ENCODE assay signal across 23 cellular contexts in genomic region chr12:100737168-100737567, GRCh38. TPM values are rescaled to one million over a fixed set of nuclear protein-coding genes. Genes with fewer than 3 reads are reported as not detected.
DNase-seq lines count a peak whose midpoint lies in the region; ATAC-seq and TF ChIP-seq lines count a peak whose summit lies in the region.
"Had no signal": no experiment of that assay in that cellular context is flagged by ENCODE, and none has a peak within 500 bp of the region (broad histone marks: within the 10 kb centered on the region; RNA-seq: fewer than 3 reads in every experiment).

No MANE protein-coding gene starts in this region.

- H2BK12ac ChIP-seq in mesenchymal stem cell (ENCODE audit: low read length in 2 of 2): no peak overlapping the region

- H2BK5ac ChIP-seq in mesenchymal stem cell (ENCODE audit: low read depth, low read length, poor library complexity, severe bottlenecking): peak overlapping the region; percentile 48

- 89% methylated on average over 2 of the region's 2 CpGs for WGBS in mesenchymal stem cell

- TF ChIP-seq CTCF in choroid plexus epithelial cell (conservative IDR thresholded peaks at IDR 0.05; ENCODE audit: low read depth, low read length) (no peak), nephron progenitor cell (IDR thresholded peaks at IDR 0.05) (no peak)

- H3K14ac ChIP-seq in mesenchymal stem cell (ENCODE audit: low read length in 2 of 2): no peak overlapping the region

- H3K4me3 ChIP-seq in choroid plexus epithelial cell (ENCODE audit: low read depth, low read length) (no peak overlapping the region), mesenchymal stem cell (ENCODE audit: insufficient read depth in 1 of 2, low read depth in 1 of 2, low read length in 2 of 2) (no peak overlapping the region)
- H3K4me3 ChIP-seq: HAP-1, K562, Peyer's patch had no signal

- no peak overlapping the region for H4K8ac ChIP-seq in mesenchymal stem cell (ENCODE audit: low read length)

- H3K4ac ChIP-seq in mesenchymal stem cell (ENCODE audit: low read depth in 1 of 2, low read length in 2 of 2): no peak overlapping the region

- peaks cover 36% of the 10 kb centered on the region for H3K27me3 Mint-ChIP-seq in stimulated activated naive CD8-positive, alpha-beta T cell treated with anti-CD3 and anti-CD28 coated beads, Interleukin-15, amount 100 ng/mL, for 72 hours
- H3K27me3 Mint-ChIP-seq in nephron progenitor cell (ENCODE audit: low read depth, poor library complexity): peaks cover 12% of the 10 kb centered on the region

- H3K36me3 ChIP-seq in mesenchymal stem cell (ENCODE audit: control insufficient read depth in 1 of 2, insufficient read depth in 2 of 2, low read depth in 1 of 2, low read length in 2 of 2): no peaks in the 10 kb centered on the region
- H3K36me3 ChIP-seq: Peyer's patch had no signal

- DNase-seq in stimulated activated naive CD8-positive, alpha-beta T cell treated with anti-CD3 and anti-CD28 coated beads, Interleukin-15, amount 100 ng/mL, for 72 hours: no peak
- DNase-seq in stimulated activated naive CD8-positive, alpha-beta T cell treated with anti-CD3 and anti-CD28 coated beads, Interleukin-15, Interleukin-2, amounts not matched to agents 100 U/mL and 50 U/mL, for 24 hours: no peak
- DNase-seq in choroid plexus epithelial cell (ENCODE audit: low read depth) (peak; percentile 1), mesenchymal stem cell (no peak), SHP77 treated with DMSO at 0.1 percent for 48 hours (lab: John Stamatoyannopoulos, UW) (no peak), nephron progenitor cell (no peak)
- DNase-seq: Calu3, DMS79 treated with DMSO at 0.1 percent for 48 hours, HFFc6, Kasumi-1, NCI-H1105 treated with DMSO at 0.1 percent for 48 hours, NCI-H146, NCI-H1930, NCI-H2107, NCI-H446, NCI-H526, OCI-M1, Peyer's patch, SIG-M5, SK-N-SH had no signal

- no peak overlapping the region for H2AK5ac ChIP-seq in mesenchymal stem cell (ENCODE audit: low read length, severe bottlenecking)

- H3K23ac ChIP-seq in mesenchymal stem cell (ENCODE audit: low read length in 2 of 2): no peak overlapping the region

- no peaks in the 10 kb centered on the region for H3K79me1 ChIP-seq in mesenchymal stem cell (replicated peaks; ENCODE audit: low read length, poor library complexity, severe bottlenecking)

- H3K4me3 Mint-ChIP-seq in stimulated activated naive CD8-positive, alpha-beta T cell treated with anti-CD3 and anti-CD28 coated beads, Interleukin-15, amount 100 ng/mL, for 72 hours: no peak overlapping the region
- H3K4me3 Mint-ChIP-seq in nephron progenitor cell: no peak overlapping the region
- H3K4me3 Mint-ChIP-seq: HFFc6 had no signal

- no peaks in the 10 kb centered on the region for H3K4me1 Mint-ChIP-seq in stimulated activated naive CD8-positive, alpha-beta T cell treated with anti-CD3 and anti-CD28 coated beads, Interleukin-15, amount 100 ng/mL, for 72 hours
- H3K4me1 Mint-ChIP-seq in nephron progenitor cell: no peaks in the 10 kb centered on the region

- H3K27me3 ChIP-seq in mesenchymal stem cell (ENCODE audit: control insufficient read depth in 1 of 2, insufficient read depth in 1 of 2, low read length in 2 of 2): peaks cover 13 to 18% of the 10 kb centered on the region in 2 experiments
- H3K27me3 ChIP-seq: Peyer's patch had no signal

- H2BK120ac ChIP-seq in mesenchymal stem cell (ENCODE audit: low read depth, low read length): no peak overlapping the region

- H3K9me3 ChIP-seq in mesenchymal stem cell (ENCODE audit: control insufficient read depth, low read length): no peaks in the 10 kb centered on the region
- H3K9me3 ChIP-seq: HAP-1, Peyer's patch, SK-N-SH had no signal

- no peak overlapping the region for H2AFZ ChIP-seq in mesenchymal stem cell (ENCODE audit: low read depth, low read length)

- no peak overlapping the region for H4K91ac ChIP-seq in mesenchymal stem cell (ENCODE audit: low read length)

- no peak overlapping the region for H3K9ac ChIP-seq in mesenchymal stem cell (ENCODE audit: low read length)
- H3K9ac ChIP-seq: SK-N-SH had no signal

- H3K4me2 ChIP-seq in mesenchymal stem cell (ENCODE audit: low read length, poor library complexity, severe bottlenecking): no peak overlapping the region
- H3K4me2 ChIP-seq: SK-N-SH had no signal

- H3K27ac Mint-ChIP-seq in stimulated activated naive CD8-positive, alpha-beta T cell treated with anti-CD3 and anti-CD28 coated beads, Interleukin-15, amount 100 ng/mL, for 72 hours: no peak overlapping the region
- H3K27ac Mint-ChIP-seq in nephron progenitor cell: no peak overlapping the region
- H3K27ac Mint-ChIP-seq: HFFc6 had no signal

- no peak overlapping the region for H3K18ac ChIP-seq in mesenchymal stem cell (ENCODE audit: low read depth in 1 of 2, low read length in 2 of 2)

- no peak overlapping the region for H2BK15ac ChIP-seq in mesenchymal stem cell (ENCODE audit: low read depth, poor library complexity, severe bottlenecking)

- ATAC-seq in stimulated activated naive CD8-positive, alpha-beta T cell treated with anti-CD3 and anti-CD28 coated beads, Interleukin-15, amount 100 ng/mL, for 72 hours: peak; percentile 23
- ATAC-seq in stimulated activated naive CD8-positive, alpha-beta T cell treated with anti-CD3 and anti-CD28 coated beads, Interleukin-15, Interleukin-2, amounts not matched to agents 100 U/mL and 50 U/mL, for 24 hours: no peak
- ATAC-seq in GM18909 (IDR thresholded peaks at IDR 0.05; ENCODE audit: poor library complexity, unreplicated experiment): no peak
- ATAC-seq: K562 had no signal

- H3K9me3 Mint-ChIP-seq in stimulated activated naive CD8-positive, alpha-beta T cell treated with anti-CD3 and anti-CD28 coated beads, Interleukin-15, amount 100 ng/mL, for 72 hours: no peaks in the 10 kb centered on the region
- H3K9me3 Mint-ChIP-seq in nephron progenitor cell: no peaks in the 10 kb centered on the region
- H3K9me3 Mint-ChIP-seq: HFFc6 had no signal

- H3K27ac ChIP-seq in mesenchymal stem cell (ENCODE audit: low read length, poor library complexity, severe bottlenecking): no peak overlapping the region
- H3K27ac ChIP-seq: Peyer's patch had no signal

- no peaks in the 10 kb centered on the region for H3K36me3 Mint-ChIP-seq in nephron progenitor cell (ENCODE audit: low read depth)

- no peaks in the 10 kb centered on the region for H3K4me1 ChIP-seq in mesenchymal stem cell (ENCODE audit: control insufficient read depth, insufficient read depth, low read depth, low read length)
- H3K4me1 ChIP-seq: HAP-1, Peyer's patch had no signal

RNA-seq across cellular contexts. Expression of gene ANO4, which starts 57.4 kb away (rescaled TPM):
- 22.1 TPM for polyA plus RNA-seq in mesenchymal stem cell (2013, experiment 1 of 2)
- 23.1 TPM for polyA plus RNA-seq in mesenchymal stem cell (2013, experiment 2 of 2)
- polyA plus RNA-seq: K562 had no signal
